ENCODE assay signal across 1 cellular context in the genomic region with DNA sequence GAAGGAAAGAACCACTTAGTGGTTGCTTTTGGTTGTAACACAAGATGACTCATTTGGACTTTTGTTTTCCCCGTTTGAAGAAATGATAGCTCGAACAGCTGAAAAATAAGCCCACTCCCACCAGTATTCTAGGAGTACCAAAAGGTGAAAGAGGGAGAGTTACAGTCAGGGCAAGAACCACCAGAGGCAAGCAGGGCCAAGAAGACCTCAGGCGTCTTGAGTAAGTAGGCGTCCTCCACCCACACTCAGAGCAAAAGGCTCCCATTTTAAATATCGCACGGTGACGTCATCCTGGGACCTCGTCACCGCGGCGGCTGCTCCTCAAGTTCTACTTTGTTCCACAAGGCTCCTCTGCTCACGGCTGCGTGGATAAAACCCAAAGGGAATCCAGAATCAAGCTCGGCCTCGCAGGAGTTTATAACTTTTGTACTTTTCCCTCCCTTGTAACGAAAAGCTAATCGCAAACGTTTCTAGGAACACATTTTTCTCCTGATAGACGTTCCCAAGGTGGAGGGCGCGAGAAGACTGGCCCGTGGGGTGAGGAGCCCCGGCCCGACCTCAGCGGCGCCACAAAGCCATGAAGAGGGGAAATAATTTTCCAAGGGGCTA.
TF ChIP-seq lines count a peak whose summit lies in the region.

No MANE protein-coding gene starts in this region.

TF ChIP-seq in K562, 482 proteins besides CTCF, POLR2A, EP300 and RAD21 (continued from another document and continues in another):
- TF ChIP-seq, protein P1, sequence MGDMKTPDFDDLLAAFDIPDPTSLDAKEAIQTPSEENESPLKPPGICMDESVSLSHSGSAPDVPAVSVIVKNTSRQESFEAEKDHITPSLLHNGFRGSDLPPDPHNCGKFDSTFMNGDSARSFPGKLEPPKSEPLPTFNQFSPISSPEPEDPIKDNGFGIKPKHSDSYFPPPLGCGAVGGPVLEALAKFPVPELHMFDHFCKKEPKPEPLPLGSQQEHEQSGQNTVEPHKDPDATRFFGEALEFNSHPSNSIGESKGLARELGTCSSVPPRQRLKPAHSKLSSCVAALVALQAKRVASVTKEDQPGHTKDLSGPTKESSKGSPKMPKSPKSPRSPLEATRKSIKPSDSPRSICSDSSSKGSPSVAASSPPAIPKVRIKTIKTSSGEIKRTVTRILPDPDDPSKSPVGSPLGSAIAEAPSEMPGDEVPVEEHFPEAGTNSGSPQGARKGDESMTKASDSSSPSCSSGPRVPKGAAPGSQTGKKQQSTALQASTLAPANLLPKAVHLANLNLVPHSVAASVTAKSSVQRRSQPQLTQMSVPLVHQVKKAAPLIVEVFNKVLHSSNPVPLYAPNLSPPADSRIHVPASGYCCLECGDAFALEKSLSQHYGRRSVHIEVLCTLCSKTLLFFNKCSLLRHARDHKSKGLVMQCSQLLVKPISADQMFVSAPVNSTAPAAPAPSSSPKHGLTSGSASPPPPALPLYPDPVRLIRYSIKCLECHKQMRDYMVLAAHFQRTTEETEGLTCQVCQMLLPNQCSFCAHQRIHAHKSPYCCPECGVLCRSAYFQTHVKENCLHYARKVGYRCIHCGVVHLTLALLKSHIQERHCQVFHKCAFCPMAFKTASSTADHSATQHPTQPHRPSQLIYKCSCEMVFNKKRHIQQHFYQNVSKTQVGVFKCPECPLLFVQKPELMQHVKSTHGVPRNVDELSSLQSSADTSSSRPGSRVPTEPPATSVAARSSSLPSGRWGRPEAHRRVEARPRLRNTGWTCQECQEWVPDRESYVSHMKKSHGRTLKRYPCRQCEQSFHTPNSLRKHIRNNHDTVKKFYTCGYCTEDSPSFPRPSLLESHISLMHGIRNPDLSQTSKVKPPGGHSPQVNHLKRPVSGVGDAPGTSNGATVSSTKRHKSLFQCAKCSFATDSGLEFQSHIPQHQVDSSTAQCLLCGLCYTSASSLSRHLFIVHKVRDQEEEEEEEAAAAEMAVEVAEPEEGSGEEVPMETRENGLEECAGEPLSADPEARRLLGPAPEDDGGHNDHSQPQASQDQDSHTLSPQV (IDR thresholded peaks at IDR 0.05), result 0 out of 2 replicates have a peak, but pooled peaks have one; percentile 17
- TF ChIP-seq EHMT2 (IDR thresholded peaks at IDR 0.05) (peak; percentile 48; the same call in 1 of the 2 replicates), MTF1 (CRISPR knock-in tag; IDR thresholded peaks at IDR 0.05; ENCODE audit: borderline replicate concordance) (no peak), SPI1 (IDR thresholded peaks at IDR 0.05; ENCODE audit: borderline replicate concordance, low read depth, low read length) (no peak), MCM3 (IDR thresholded peaks at IDR 0.05) (no peak), NCOA2 (IDR thresholded peaks at IDR 0.05; ENCODE audit: partially characterized antibody in 2 of 2) (no peak), MTA3 (IDR thresholded peaks at IDR 0.05; ENCODE audit: borderline replicate concordance) (no peak), TCF3 (CRISPR knock-in tag; IDR thresholded peaks at IDR 0.05) (no peak), RFX7 (CRISPR knock-in tag; IDR thresholded peaks at IDR 0.05) (no peak), ZNF766 (CRISPR knock-in tag; conservative IDR thresholded peaks at IDR 0.05) (no peak), ZNF197 (CRISPR knock-in tag; IDR thresholded peaks at IDR 0.05; ENCODE audit: low read depth) (no peak), CBX2 (IDR thresholded peaks at IDR 0.05; ENCODE audit: insufficient read depth, low read length, poor library complexity, severe bottlenecking) (no peak), ZNF184 (CRISPR knock-in tag; IDR thresholded peaks at IDR 0.05) (no peak), ARHGAP35 (IDR thresholded peaks at IDR 0.05; ENCODE audit: partially characterized antibody) (no peak), MEIS2 (IDR thresholded peaks at IDR 0.05; ENCODE audit: partially characterized antibody) (no peak), NBN (IDR thresholded peaks at IDR 0.05; ENCODE audit: low read depth) (peak; percentile 61; the same call in 1 of the 2 replicates), PPARD (CRISPR knock-in tag; IDR thresholded peaks at IDR 0.05) (no peak), SAFB2 (IDR thresholded peaks at IDR 0.05; ENCODE audit: borderline replicate concordance, low read depth, low read length, severe bottlenecking) (no peak), MBD2 (IDR thresholded peaks at IDR 0.05; ENCODE audit: borderline replicate concordance, low read depth) (peak; percentile 40; the same call in 1 of the 2 replicates), NR1H2 (CRISPR knock-in tag; IDR thresholded peaks at IDR 0.05) (no peak), RBM17 (IDR thresholded peaks at IDR 0.05; ENCODE audit: borderline replicate concordance, low read depth, low read length) (no peak), TARDBP (IDR thresholded peaks at IDR 0.05) (no peak), FOXK1 (CRISPR knock-in tag; IDR thresholded peaks at IDR 0.05; ENCODE audit: borderline replicate concordance) (no peak), CEBPG (CRISPR knock-in tag; IDR thresholded peaks at IDR 0.05) (no peak), CEBPG (tag; conservative IDR thresholded peaks at IDR 0.05 in 1 of 2, IDR thresholded peaks at IDR 0.05 in 1 of 2) (peak in 1 of 2 experiments; percentile 29; a peak in 1 of 4 replicates), ZBTB17 (CRISPR knock-in tag; IDR thresholded peaks at IDR 0.05) (no peak), SLC30A9 (CRISPR knock-in tag; IDR thresholded peaks at IDR 0.05) (no peak), HNRNPUL1 (IDR thresholded peaks at IDR 0.05; ENCODE audit: low read length) (no peak), ZNF507 (tag; conservative IDR thresholded peaks at IDR 0.05) (no peak), ZNF583 (CRISPR knock-in tag; IDR thresholded peaks at IDR 0.05) (no peak), POLR2B (IDR thresholded peaks at IDR 0.05; ENCODE audit: low read depth, partially characterized antibody) (no peak), CREM (IDR thresholded peaks at IDR 0.05; ENCODE audit: low read depth) (peak; percentile 96), HDAC1 (IDR thresholded peaks at IDR 0.05) (no peak; a peak in 1 of 4 replicates), ZNF75A (CRISPR knock-in tag; IDR thresholded peaks at IDR 0.05) (no peak), NEUROD1 (IDR thresholded peaks at IDR 0.05; ENCODE audit: borderline replicate concordance, low read depth, low read length, partially characterized antibody) (no peak), CCNT2 (IDR thresholded peaks at IDR 0.05; ENCODE audit: borderline replicate concordance, extremely low read depth, insufficient read length, low read depth, low read length) (no peak), HIVEP1 (CRISPR knock-in tag; IDR thresholded peaks at IDR 0.05) (no peak), JUN (IDR thresholded peaks at IDR 0.05; ENCODE audit: borderline replicate concordance, low read depth, low read length) (peak; percentile 96), JUN (CRISPR knock-in tag; IDR thresholded peaks at IDR 0.05; ENCODE audit: borderline replicate concordance) (no peak), ZNF23 (CRISPR knock-in tag; IDR thresholded peaks at IDR 0.05) (no peak), ZFPM2 (CRISPR knock-in tag; IDR thresholded peaks at IDR 0.05) (no peak), NFRKB (IDR thresholded peaks at IDR 0.05; ENCODE audit: low read depth) (0 out of 2 replicates have a peak, but pooled peaks have one; percentile 34), MCM5 (IDR thresholded peaks at IDR 0.05; ENCODE audit: low read depth) (no peak), ATF7 (IDR thresholded peaks at IDR 0.05) (peak; percentile 99), MYC (IDR thresholded peaks at IDR 0.05; ENCODE audit: low read depth, low read length) (peak; percentile 54; the same call in 1 of the 2 replicates), MYC (CRISPR knock-in tag; IDR thresholded peaks at IDR 0.05; ENCODE audit: borderline replicate concordance, low read depth) (no peak), SMC3 (conservative IDR thresholded peaks at IDR 0.05; ENCODE audit: insufficient read depth, low read depth, low read length) (no peak), STAT5A (IDR thresholded peaks at IDR 0.05; ENCODE audit: borderline replicate concordance, low read length) (no peak), CXXC5 (CRISPR knock-in tag; IDR thresholded peaks at IDR 0.05) (peak; percentile 45), ZNF41 (CRISPR knock-in tag; conservative IDR thresholded peaks at IDR 0.05) (no peak), ZNF644 (tag; IDR thresholded peaks at IDR 0.05; ENCODE audit: low read depth) (peak; percentile 56; the same call in 1 of the 2 replicates), ZNF586 (CRISPR knock-in tag; conservative IDR thresholded peaks at IDR 0.05) (no peak), SP1 (CRISPR knock-in tag; IDR thresholded peaks at IDR 0.05) (no peak; the same call in 1 of the 2 replicates), HDAC6 (IDR thresholded peaks at IDR 0.05; ENCODE audit: low read depth, low read length) (no peak), IFI16 (CRISPR knock-in tag; IDR thresholded peaks at IDR 0.05) (no peak), GTF2E2 (tag; IDR thresholded peaks at IDR 0.05) (no peak), MAFG (tag; conservative IDR thresholded peaks at IDR 0.05) (no peak), NFXL1 (CRISPR knock-in tag; IDR thresholded peaks at IDR 0.05) (no peak)
- TF ChIP-seq, protein P2, sequence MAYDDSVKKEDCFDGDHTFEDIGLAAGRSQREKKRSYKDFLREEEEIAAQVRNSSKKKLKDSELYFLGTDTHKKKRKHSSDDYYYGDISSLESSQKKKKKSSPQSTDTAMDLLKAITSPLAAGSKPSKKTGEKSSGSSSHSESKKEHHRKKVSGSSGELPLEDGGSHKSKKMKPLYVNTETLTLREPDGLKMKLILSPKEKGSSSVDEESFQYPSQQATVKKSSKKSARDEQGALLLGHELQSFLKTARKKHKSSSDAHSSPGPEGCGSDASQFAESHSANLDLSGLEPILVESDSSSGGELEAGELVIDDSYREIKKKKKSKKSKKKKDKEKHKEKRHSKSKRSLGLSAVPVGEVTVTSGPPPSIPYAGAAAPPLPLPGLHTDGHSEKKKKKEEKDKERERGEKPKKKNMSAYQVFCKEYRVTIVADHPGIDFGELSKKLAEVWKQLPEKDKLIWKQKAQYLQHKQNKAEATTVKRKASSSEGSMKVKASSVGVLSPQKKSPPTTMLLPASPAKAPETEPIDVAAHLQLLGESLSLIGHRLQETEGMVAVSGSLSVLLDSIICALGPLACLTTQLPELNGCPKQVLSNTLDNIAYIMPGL (CRISPR knock-in tag; IDR thresholded peaks at IDR 0.05), result no peak
- TF ChIP-seq, protein P3, sequence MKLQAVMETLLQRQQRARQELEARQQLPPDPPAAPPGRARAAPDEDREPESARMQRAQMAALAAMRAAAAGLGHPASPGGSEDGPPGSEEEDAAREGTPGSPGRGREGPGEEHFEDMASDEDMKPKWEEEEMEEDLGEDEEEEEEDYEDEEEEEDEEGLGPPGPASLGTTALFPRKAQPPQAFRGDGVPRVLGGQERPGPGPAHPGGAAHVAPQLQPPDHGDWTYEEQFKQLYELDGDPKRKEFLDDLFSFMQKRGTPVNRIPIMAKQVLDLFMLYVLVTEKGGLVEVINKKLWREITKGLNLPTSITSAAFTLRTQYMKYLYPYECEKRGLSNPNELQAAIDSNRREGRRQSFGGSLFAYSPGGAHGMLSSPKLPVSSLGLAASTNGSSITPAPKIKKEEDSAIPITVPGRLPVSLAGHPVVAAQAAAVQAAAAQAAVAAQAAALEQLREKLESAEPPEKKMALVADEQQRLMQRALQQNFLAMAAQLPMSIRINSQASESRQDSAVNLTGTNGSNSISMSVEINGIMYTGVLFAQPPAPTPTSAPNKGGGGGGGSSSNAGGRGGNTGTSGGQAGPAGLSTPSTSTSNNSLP (IDR thresholded peaks at IDR 0.05; ENCODE audit: borderline replicate concordance, low read depth, low read length), result no peak
- TF ChIP-seq, protein P4, sequence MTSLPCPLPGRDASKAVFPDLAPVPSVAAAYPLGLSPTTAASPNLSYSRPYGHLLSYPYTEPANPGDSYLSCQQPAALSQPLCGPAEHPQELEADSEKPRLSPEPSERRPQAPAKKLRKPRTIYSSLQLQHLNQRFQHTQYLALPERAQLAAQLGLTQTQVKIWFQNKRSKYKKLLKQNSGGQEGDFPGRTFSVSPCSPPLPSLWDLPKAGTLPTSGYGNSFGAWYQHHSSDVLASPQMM (CRISPR knock-in tag; IDR thresholded peaks at IDR 0.05), result no peak
- TF ChIP-seq, protein P5, sequence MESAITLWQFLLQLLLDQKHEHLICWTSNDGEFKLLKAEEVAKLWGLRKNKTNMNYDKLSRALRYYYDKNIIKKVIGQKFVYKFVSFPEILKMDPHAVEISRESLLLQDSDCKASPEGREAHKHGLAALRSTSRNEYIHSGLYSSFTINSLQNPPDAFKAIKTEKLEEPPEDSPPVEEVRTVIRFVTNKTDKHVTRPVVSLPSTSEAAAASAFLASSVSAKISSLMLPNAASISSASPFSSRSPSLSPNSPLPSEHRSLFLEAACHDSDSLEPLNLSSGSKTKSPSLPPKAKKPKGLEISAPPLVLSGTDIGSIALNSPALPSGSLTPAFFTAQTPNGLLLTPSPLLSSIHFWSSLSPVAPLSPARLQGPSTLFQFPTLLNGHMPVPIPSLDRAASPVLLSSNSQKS (CRISPR knock-in tag; IDR thresholded peaks at IDR 0.05), result no peak
- TF ChIP-seq, protein P6, sequence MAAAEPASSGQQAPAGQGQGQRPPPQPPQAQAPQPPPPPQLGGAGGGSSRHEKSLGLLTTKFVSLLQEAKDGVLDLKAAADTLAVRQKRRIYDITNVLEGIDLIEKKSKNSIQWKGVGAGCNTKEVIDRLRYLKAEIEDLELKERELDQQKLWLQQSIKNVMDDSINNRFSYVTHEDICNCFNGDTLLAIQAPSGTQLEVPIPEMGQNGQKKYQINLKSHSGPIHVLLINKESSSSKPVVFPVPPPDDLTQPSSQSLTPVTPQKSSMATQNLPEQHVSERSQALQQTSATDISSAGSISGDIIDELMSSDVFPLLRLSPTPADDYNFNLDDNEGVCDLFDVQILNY (CRISPR knock-in tag; IDR thresholded peaks at IDR 0.05), result no peak
- TF ChIP-seq, protein P7, sequence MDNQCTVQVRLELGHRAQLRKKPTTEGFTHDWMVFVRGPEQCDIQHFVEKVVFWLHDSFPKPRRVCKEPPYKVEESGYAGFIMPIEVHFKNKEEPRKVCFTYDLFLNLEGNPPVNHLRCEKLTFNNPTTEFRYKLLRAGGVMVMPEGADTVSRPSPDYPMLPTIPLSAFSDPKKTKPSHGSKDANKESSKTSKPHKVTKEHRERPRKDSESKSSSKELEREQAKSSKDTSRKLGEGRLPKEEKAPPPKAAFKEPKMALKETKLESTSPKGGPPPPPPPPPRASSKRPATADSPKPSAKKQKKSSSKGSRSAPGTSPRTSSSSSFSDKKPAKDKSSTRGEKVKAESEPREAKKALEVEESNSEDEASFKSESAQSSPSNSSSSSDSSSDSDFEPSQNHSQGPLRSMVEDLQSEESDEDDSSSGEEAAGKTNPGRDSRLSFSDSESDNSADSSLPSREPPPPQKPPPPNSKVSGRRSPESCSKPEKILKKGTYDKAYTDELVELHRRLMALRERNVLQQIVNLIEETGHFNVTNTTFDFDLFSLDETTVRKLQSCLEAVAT (IDR thresholded peaks at IDR 0.05), result no peak
- TF ChIP-seq, protein P8, sequence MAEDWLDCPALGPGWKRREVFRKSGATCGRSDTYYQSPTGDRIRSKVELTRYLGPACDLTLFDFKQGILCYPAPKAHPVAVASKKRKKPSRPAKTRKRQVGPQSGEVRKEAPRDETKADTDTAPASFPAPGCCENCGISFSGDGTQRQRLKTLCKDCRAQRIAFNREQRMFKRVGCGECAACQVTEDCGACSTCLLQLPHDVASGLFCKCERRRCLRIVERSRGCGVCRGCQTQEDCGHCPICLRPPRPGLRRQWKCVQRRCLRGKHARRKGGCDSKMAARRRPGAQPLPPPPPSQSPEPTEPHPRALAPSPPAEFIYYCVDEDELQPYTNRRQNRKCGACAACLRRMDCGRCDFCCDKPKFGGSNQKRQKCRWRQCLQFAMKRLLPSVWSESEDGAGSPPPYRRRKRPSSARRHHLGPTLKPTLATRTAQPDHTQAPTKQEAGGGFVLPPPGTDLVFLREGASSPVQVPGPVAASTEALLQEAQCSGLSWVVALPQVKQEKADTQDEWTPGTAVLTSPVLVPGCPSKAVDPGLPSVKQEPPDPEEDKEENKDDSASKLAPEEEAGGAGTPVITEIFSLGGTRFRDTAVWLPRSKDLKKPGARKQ (CRISPR knock-in tag; IDR thresholded peaks at IDR 0.05), result no peak
